In the genomic region with DNA sequence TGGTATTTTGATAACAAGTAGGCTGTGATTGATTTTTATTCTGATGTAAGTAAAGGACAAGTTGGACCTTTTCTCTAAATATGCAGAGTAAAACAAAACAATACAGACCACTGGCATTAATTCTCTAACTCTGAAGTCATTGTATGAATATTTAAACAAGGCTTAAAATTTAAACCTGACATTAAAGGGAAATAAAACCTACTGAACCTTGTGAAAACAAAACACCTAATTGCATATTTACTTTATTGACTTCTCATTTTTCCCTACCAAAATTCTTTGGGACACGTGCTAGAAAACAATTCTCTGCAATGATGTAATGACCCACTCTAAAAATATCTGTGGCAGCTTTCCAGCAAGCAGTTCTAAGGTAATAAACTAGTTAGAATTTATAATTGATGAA, we compare ENCODE assay signal across 29 cellular contexts.
"Had no signal": no experiment of that assay in that cellular context is flagged by ENCODE, and none has a peak within 500 bp of the region (broad histone marks: within the 10 kb centered on the region; RNA-seq: fewer than 3 reads in every experiment).

No MANE protein-coding gene starts in this region.

- H3K4me3 ChIP-seq: adrenal gland, SJCRH30, SK-N-MC had no signal

- H3K27me3 Mint-ChIP-seq: activated CD8-positive, alpha-beta T cell treated with anti-CD3 and anti-CD28 coated beads for 36 hours; activated naive CD4-positive, alpha-beta T cell treated with anti-CD3 and anti-CD28 coated beads, Interleukin-2, amount 50 U/mL, for 24 hours had no signal

- H3K4me1 ChIP-seq: adrenal gland, SJCRH30 had no signal

- H3K9me3 Mint-ChIP-seq: activated CD8-positive, alpha-beta T cell treated with anti-CD3 and anti-CD28 coated beads for 36 hours; activated T-helper 2 cell treated with anti-CD3 and anti-CD28 coated beads, Interferon-gamma antibody, Interleukin-2, Interleukin-4, amounts not matched to agents 10 μg/mL and 5 μg/mL and 100 μg/mL, durations not matched to agents 14 hours and 24 hours and 36 hours had no signal

- H3K4me1 Mint-ChIP-seq: activated naive CD4-positive, alpha-beta T cell treated with anti-CD3 and anti-CD28 coated beads, Interleukin-2, amount 50 U/mL, for 24 hours had no signal

- H3K9ac ChIP-seq: KMS-11 had no signal

- ATAC-seq: activated CD8-positive, alpha-beta T cell treated with anti-CD3 and anti-CD28 coated beads for 36 hours; Panc1 had no signal

- H3K4me3 Mint-ChIP-seq: activated CD8-positive, alpha-beta T cell treated with anti-CD3 and anti-CD28 coated beads for 36 hours; activated naive CD4-positive, alpha-beta T cell treated with anti-CD3 and anti-CD28 coated beads, Interleukin-2, amount 50 U/mL, for 24 hours had no signal

- DNase-seq: activated CD4-positive, alpha-beta T cell treated with anti-CD3 and anti-CD28 coated beads for 1 hour; activated CD4-positive, alpha-beta T cell treated with anti-CD3 and anti-CD28 coated beads for 48 hours; activated CD4-positive, alpha-beta T cell treated with anti-CD3 and anti-CD28 coated beads, Interleukin-2, amount 50 U/mL, for 4 hours; activated CD4-positive, CD25-positive, alpha-beta regulatory T cell; activated CD8-positive, alpha-beta T cell treated with anti-CD3 and anti-CD28 coated beads for 36 hours; activated gamma-delta T cell; activated naive CD4-positive, alpha-beta T cell treated with Interleukin-2 at 50 U/mL for 16 hours; activated T-cell treated with anti-CD3 and anti-CD28 coated beads, Interleukin-2, amount 50 U/mL, for 1 hour; adrenal gland; brain microvascular endothelial cell; central memory CD4-positive, alpha-beta T cell; MM.1S; MV-4-11; NCI-H1092; NCI-H1436 treated with DMSO at 0.1 percent for 48 hours; NCI-H1694 treated with DMSO at 0.1 percent for 48 hours; NCI-H2029; NCI-H345; NCI-H524 treated with DMSO at 0.1 percent for 48 hours; NCI-H82; SHP77; SJCRH30; T1000; WERI-Rb-1 had no signal

- H3K36me3 ChIP-seq: adrenal gland, brain microvascular endothelial cell, SJCRH30, WERI-Rb-1 had no signal

- H3K27me3 ChIP-seq: adrenal gland, brain microvascular endothelial cell, SJCRH30 had no signal

- H3K27ac Mint-ChIP-seq: activated CD8-positive, alpha-beta T cell treated with anti-CD3 and anti-CD28 coated beads for 36 hours; activated naive CD4-positive, alpha-beta T cell treated with anti-CD3 and anti-CD28 coated beads, Interleukin-2, amount 50 U/mL, for 24 hours; activated T-helper 2 cell treated with anti-CD3 and anti-CD28 coated beads, Interferon-gamma antibody, Interleukin-2, Interleukin-4, amounts not matched to agents 10 μg/mL and 5 μg/mL and 100 μg/mL, durations not matched to agents 14 hours and 24 hours and 36 hours had no signal

- H3K36me3 Mint-ChIP-seq: activated naive CD4-positive, alpha-beta T cell treated with anti-CD3 and anti-CD28 coated beads, Interleukin-2, amount 50 U/mL, for 24 hours had no signal

- H3K27ac ChIP-seq: adrenal gland, brain microvascular endothelial cell, KMS-11, SJCRH30, SK-N-MC, WERI-Rb-1 had no signal

- H3K4me2 ChIP-seq: KMS-11 had no signal
